2 cellular contexts compared by ENCODE assay signal in genomic region chr4:9964884-9965283, GRCh38.
TF ChIP-seq lines count a peak whose summit lies in the region.

No MANE protein-coding gene starts in this region.

TF ChIP-seq in GM23338, 12 proteins besides CTCF, POLR2A, EP300 and RAD21:
- TF ChIP-seq CREB1 (CRISPR knock-in tag; IDR thresholded peaks at IDR 0.05; ENCODE audit: low read depth) (no peak), ZNF331 (CRISPR knock-in tag; IDR thresholded peaks at IDR 0.05; ENCODE audit: low read depth) (no peak), REST (IDR thresholded peaks at IDR 0.05; ENCODE audit: unreplicated experiment) (no peak), NANOG (IDR thresholded peaks at IDR 0.05; ENCODE audit: borderline replicate concordance) (no peak), JUNB (IDR thresholded peaks at IDR 0.05; ENCODE audit: unreplicated experiment) (no peak), EZH2phosphoT487 (IDR thresholded peaks at IDR 0.05; ENCODE audit: unreplicated experiment) (no peak)
- TF ChIP-seq, protein P1, sequence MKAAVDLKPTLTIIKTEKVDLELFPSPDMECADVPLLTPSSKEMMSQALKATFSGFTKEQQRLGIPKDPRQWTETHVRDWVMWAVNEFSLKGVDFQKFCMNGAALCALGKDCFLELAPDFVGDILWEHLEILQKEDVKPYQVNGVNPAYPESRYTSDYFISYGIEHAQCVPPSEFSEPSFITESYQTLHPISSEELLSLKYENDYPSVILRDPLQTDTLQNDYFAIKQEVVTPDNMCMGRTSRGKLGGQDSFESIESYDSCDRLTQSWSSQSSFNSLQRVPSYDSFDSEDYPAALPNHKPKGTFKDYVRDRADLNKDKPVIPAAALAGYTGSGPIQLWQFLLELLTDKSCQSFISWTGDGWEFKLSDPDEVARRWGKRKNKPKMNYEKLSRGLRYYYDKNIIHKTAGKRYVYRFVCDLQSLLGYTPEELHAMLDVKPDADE (IDR thresholded peaks at IDR 0.05) = no peak

TF ChIP-seq in K562, 482 proteins besides CTCF, POLR2A, EP300 and RAD21:
- TF ChIP-seq, protein P2, sequence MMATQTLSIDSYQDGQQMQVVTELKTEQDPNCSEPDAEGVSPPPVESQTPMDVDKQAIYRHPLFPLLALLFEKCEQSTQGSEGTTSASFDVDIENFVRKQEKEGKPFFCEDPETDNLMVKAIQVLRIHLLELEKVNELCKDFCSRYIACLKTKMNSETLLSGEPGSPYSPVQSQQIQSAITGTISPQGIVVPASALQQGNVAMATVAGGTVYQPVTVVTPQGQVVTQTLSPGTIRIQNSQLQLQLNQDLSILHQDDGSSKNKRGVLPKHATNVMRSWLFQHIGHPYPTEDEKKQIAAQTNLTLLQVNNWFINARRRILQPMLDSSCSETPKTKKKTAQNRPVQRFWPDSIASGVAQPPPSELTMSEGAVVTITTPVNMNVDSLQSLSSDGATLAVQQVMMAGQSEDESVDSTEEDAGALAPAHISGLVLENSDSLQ (IDR thresholded peaks at IDR 0.05) = peak; percentile 43
- TF ChIP-seq FOXJ3 (CRISPR knock-in tag; IDR thresholded peaks at IDR 0.05) (no peak), NFIC (IDR thresholded peaks at IDR 0.05) (peak; percentile 17; the same call in 1 of the 2 replicates), NELFE (IDR thresholded peaks at IDR 0.05; ENCODE audit: insufficient read depth, insufficient read length) (no peak)
- TF ChIP-seq, protein P3, sequence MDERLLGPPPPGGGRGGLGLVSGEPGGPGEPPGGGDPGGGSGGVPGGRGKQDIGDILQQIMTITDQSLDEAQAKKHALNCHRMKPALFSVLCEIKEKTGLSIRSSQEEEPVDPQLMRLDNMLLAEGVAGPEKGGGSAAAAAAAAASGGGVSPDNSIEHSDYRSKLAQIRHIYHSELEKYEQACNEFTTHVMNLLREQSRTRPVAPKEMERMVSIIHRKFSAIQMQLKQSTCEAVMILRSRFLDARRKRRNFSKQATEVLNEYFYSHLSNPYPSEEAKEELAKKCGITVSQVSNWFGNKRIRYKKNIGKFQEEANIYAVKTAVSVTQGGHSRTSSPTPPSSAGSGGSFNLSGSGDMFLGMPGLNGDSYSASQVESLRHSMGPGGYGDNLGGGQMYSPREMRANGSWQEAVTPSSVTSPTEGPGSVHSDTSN (CRISPR knock-in tag; IDR thresholded peaks at IDR 0.05; ENCODE audit: low read depth) = no peak
- TF ChIP-seq, protein P3 (tag; conservative IDR thresholded peaks at IDR 0.05; ENCODE audit: low read depth) = 0 out of 2 replicates have a peak, but pooled peaks have one; percentile 11
